In the genomic region with DNA sequence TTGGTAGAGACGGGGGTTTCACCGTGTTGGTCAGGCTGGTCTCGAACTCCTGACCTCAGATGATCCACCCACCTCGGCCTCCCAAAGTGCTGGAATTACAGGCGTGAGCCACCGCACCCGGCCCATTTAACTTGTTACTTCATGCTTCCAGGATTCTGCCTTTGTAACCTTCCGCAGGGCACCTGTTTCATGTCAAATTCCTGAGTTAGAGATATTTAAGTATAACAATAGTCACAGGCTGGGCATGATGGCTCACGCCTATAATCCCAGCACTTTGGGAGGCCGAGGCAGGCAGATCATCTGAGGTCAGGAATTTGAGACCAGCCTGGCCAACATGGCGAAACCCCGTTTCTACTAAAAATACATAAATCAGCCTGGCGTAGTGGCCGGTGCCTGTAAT, we compare ENCODE assay signal across 7 cellular contexts. TPM values are rescaled to one million over a fixed set of nuclear protein-coding genes. Genes with fewer than 3 reads are reported as not detected.
"Had no signal": no experiment of that assay in that cellular context is flagged by ENCODE, and none has a peak within 500 bp of the region (broad histone marks: within the 10 kb centered on the region; RNA-seq: fewer than 3 reads in every experiment).

No MANE protein-coding gene starts in this region.

RNA-seq across cellular contexts. Expression of a gene that starts 30.8 kb away (rescaled TPM):
- total RNA-seq: hepatocyte; kidney epithelial cell; left ventricle myocardium inferior; lung microvascular endothelial cell; naive thymus-derived CD8-positive, alpha-beta T cell; neural crest cell; smooth muscle cell had no signal
- polyA plus RNA-seq: hepatocyte; naive thymus-derived CD8-positive, alpha-beta T cell; smooth muscle cell had no signal
